8 cellular contexts compared by ENCODE assay signal in genomic region chr1:211951856-211952255, GRCh38.
DNase-seq lines count a peak whose midpoint lies in the region; ATAC-seq and TF ChIP-seq lines count a peak whose summit lies in the region.

No MANE protein-coding gene starts in this region.

- H3K9me3 ChIP-seq in fibroblast of lung (ENCODE audit: control insufficient read depth, insufficient read depth, low read depth, low read length): no peaks in the 10 kb centered on the region
- peaks cover 3% of the 10 kb centered on the region for H3K9me3 ChIP-seq in WERI-Rb-1 (ENCODE audit: severe bottlenecking)
- no peaks in the 10 kb centered on the region for H3K9me3 ChIP-seq in left ventricle myocardium inferior (replicated peaks)

- no peaks in the 10 kb centered on the region for H3K79me2 ChIP-seq in fibroblast of lung (ENCODE audit: control insufficient read depth, insufficient read depth, low read length)

- H3K27ac ChIP-seq in fibroblast of lung (ENCODE audit: insufficient read depth, low read length) (no peak overlapping the region), WERI-Rb-1 (no peak overlapping the region), left ventricle myocardium inferior (replicated peaks) (no peak overlapping the region)

- H3K27me3 ChIP-seq in fibroblast of lung (ENCODE audit: control insufficient read depth, insufficient read depth, low read length): no peaks in the 10 kb centered on the region
- no peaks in the 10 kb centered on the region for H3K27me3 ChIP-seq in WERI-Rb-1 (ENCODE audit: insufficient read depth, low read depth, severe bottlenecking)
- no peaks in the 10 kb centered on the region for H3K27me3 ChIP-seq in left ventricle myocardium inferior (ENCODE audit: low read depth)

- TF ChIP-seq CTCF in fibroblast of lung (conservative IDR thresholded peaks at IDR 0.05 in 1 of 2, IDR thresholded peaks at IDR 0.05 in 1 of 2; ENCODE audit: low read depth in 1 of 2, low read length in 2 of 2) (no peak), WERI-Rb-1 (IDR thresholded peaks at IDR 0.05; ENCODE audit: low read depth, low read length) (no peak), left ventricle myocardium inferior (IDR thresholded peaks at IDR 0.05; ENCODE audit: borderline replicate concordance) (no peak)

- peak; percentile 98 for ATAC-seq in GM21423 (IDR thresholded peaks at IDR 0.05; ENCODE audit: unreplicated experiment)

- H3K4me1 ChIP-seq in fibroblast of lung (ENCODE audit: control insufficient read depth, extremely low read depth, insufficient read depth, low read length): no peaks in the 10 kb centered on the region
- no peaks in the 10 kb centered on the region for H3K4me1 ChIP-seq in left ventricle myocardium inferior

- no peaks in the 10 kb centered on the region for H4K20me1 ChIP-seq in fibroblast of lung (ENCODE audit: control insufficient read depth, extremely low read depth, insufficient read depth, low read length)

- H3K4me3 ChIP-seq in fibroblast of lung (replicated peaks in 1 of 4; ENCODE audit: control extremely low read depth in 1 of 4, insufficient read depth in 1 of 4, low read depth in 3 of 4, low read length in 4 of 4): no peak overlapping the region
- no peak overlapping the region for H3K4me3 ChIP-seq in WERI-Rb-1 (ENCODE audit: low read depth, low read length)
- H3K4me3 ChIP-seq in left ventricle myocardium inferior: no peak overlapping the region

- DNase-seq in GM03348 (ENCODE audit: low spot score) (peak; percentile 19), HPDE6-E6E7 (ENCODE audit: extremely low spot score) (peak; percentile 93), fibroblast of lung (ENCODE audit: low read depth in 2 of 2) (peak; percentile 11 to 60), WERI-Rb-1 (no peak), left ventricle myocardium inferior (no peak), NCI-H1092 treated with DMSO at 0.1 percent for 48 hours (lab: John Stamatoyannopoulos, UW) (no peak)
- DNase-seq in effector CD8-positive, alpha-beta T cell (lab: John Stamatoyannopoulos, UW): no peak

- intact Hi-C loops in left ventricle myocardium inferior (cut with micrococcal nuclease): no loop called here

- H3K9ac ChIP-seq in fibroblast of lung (ENCODE audit: insufficient read depth, low read length): no peak overlapping the region

- no peak overlapping the region for H2AFZ ChIP-seq in fibroblast of lung (ENCODE audit: low read length)

- H3K36me3 ChIP-seq in fibroblast of lung (ENCODE audit: control insufficient read depth, insufficient read depth, low read length): no peaks in the 10 kb centered on the region
- H3K36me3 ChIP-seq in WERI-Rb-1: peaks cover 40% of the 10 kb centered on the region
- H3K36me3 ChIP-seq in left ventricle myocardium inferior: peaks cover 21% of the 10 kb centered on the region

- H3K4me2 ChIP-seq in fibroblast of lung (ENCODE audit: extremely low read depth, insufficient read depth, low read length): no peak overlapping the region

Comparison
In these comparisons a context has a peak if more than half of its experiments do, and no peak if none do; other contexts are left out.
1. DNase-seq: peak in GM03348 (single experiment), HPDE6-E6E7 (single experiment) and fibroblast of lung (2 of 2); none in WERI-Rb-1 (single experiment), left ventricle myocardium inferior (single experiment), effector CD8-positive, alpha-beta T cell (single experiment) and NCI-H1092 treated with DMSO at 0.1 percent for 48 hours (single experiment).